ENCODE assay signal across 23 cellular contexts in genomic region chr13:21548577-21548976, GRCh38. TPM values are rescaled to one million over a fixed set of nuclear protein-coding genes. Genes with fewer than 3 reads are reported as not detected.
A peak's percentile ranks its signal among the peaks of the same experiment; 100 is the strongest.
DNase-seq lines count a peak whose midpoint lies in the region; FAIRE-seq and TF ChIP-seq lines count a peak whose summit lies in the region.
"Had no signal": no experiment of that assay in that cellular context is flagged by ENCODE, and none has a peak within 500 bp of the region (broad histone marks: within the 10 kb centered on the region; RNA-seq: fewer than 3 reads in every experiment).

No MANE protein-coding gene starts in this region.

- no peak overlapping the region for H3K18ac ChIP-seq in mesenchymal stem cell (ENCODE audit: low read depth in 1 of 2, low read length in 2 of 2)

- H4K8ac ChIP-seq in mesenchymal stem cell (ENCODE audit: low read length), result no peak overlapping the region

- H3K36me3 ChIP-seq in mesenchymal stem cell (ENCODE audit: control insufficient read depth in 1 of 2, insufficient read depth in 2 of 2, low read depth in 1 of 2, low read length in 2 of 2), result peaks cover 0 to 8% of the 10 kb centered on the region in 2 experiments
- H3K36me3 ChIP-seq: BE2C had no signal

- H2BK15ac ChIP-seq in mesenchymal stem cell (ENCODE audit: low read depth, poor library complexity, severe bottlenecking), result no peak overlapping the region

- H3K27ac ChIP-seq in RWPE1 (no peak overlapping the region), mesenchymal stem cell (ENCODE audit: low read length, poor library complexity, severe bottlenecking) (no peak overlapping the region)
- H3K27ac ChIP-seq: BLaER1 had no signal

- WGBS in mesenchymal stem cell, result 100% methylated on average over 5 of the region's 5 CpGs

- CTCF ChIA-PET in RWPE1 (lab: Yijun Ruan, JAX), result no interaction called here

- H3K23ac ChIP-seq in mesenchymal stem cell (ENCODE audit: low read length in 2 of 2), result no peak overlapping the region

- H2AK5ac ChIP-seq in mesenchymal stem cell (ENCODE audit: low read length, severe bottlenecking), result peak overlapping the region; percentile 13

- no peak overlapping the region for H3K9ac ChIP-seq in mesenchymal stem cell (ENCODE audit: low read length)
- H3K9ac ChIP-seq: BLaER1 had no signal

- FAIRE-seq in RCC 7860 (lab: Jason Lieb, UNC), result no peak
- FAIRE-seq: G401.6, GM12891, GM19239 had no signal

- H3K4me3 ChIP-seq in epithelial cell of esophagus (ENCODE audit: low read length), result no peak overlapping the region
- H3K4me3 ChIP-seq in mesenchymal stem cell (ENCODE audit: insufficient read depth in 1 of 2, low read depth in 1 of 2, low read length in 2 of 2), result no peak overlapping the region
- H3K4me3 ChIP-seq: BLaER1 had no signal

- H3K9me3 ChIP-seq in mesenchymal stem cell (ENCODE audit: control insufficient read depth, low read length), result no peaks in the 10 kb centered on the region
- H3K9me3 ChIP-seq: BE2C had no signal

- H3K4me2 ChIP-seq in mesenchymal stem cell (ENCODE audit: low read length, poor library complexity, severe bottlenecking), result no peak overlapping the region
- H3K4me2 ChIP-seq: BLaER1 had no signal

- DNase-seq in RWPE1 (ENCODE audit: low spot score) (peak; percentile 34), epithelial cell of esophagus (ENCODE audit: low read depth) (peak; percentile 3), mesenchymal stem cell (no peak), RCC 7860 (ENCODE audit: low spot score) (no peak), LoVo (ENCODE audit: low spot score) (no peak), DMS53 treated with DMSO at 0.1 percent for 48 hours (lab: John Stamatoyannopoulos, UW; ENCODE audit: unreplicated experiment) (no peak)
- DNase-seq: 8988T; ACHN; BE2C; C1 segment of cervical spinal cord; CD4-positive, alpha-beta memory T cell; CD4-positive, CD25-positive, alpha-beta regulatory T cell; CD8-positive, alpha-beta memory T cell; COR-L47; DMS 273 treated with DMSO at 0.1 percent for 48 hours; DMS153; DMS53; DMS79 treated with DMSO at 0.1 percent for 48 hours; GF-D8 had no signal

- H3K79me1 ChIP-seq in mesenchymal stem cell (replicated peaks; ENCODE audit: low read length, poor library complexity, severe bottlenecking), result peaks cover 19% of the 10 kb centered on the region

- TF ChIP-seq CTCF in RWPE1 (conservative IDR thresholded peaks at IDR 0.05; ENCODE audit: low read depth) (no peak), epithelial cell of esophagus (IDR thresholded peaks at IDR 0.05; ENCODE audit: insufficient read depth, low read depth, low read length, missing control alignments) (no peak)

- no peak overlapping the region for H3K14ac ChIP-seq in mesenchymal stem cell (ENCODE audit: low read length in 2 of 2)

- peaks cover 7% of the 10 kb centered on the region for H3K4me1 ChIP-seq in mesenchymal stem cell (ENCODE audit: control insufficient read depth, insufficient read depth, low read depth, low read length)
- H3K4me1 ChIP-seq: BE2C, BLaER1 had no signal

- no peak overlapping the region for H2BK120ac ChIP-seq in mesenchymal stem cell (ENCODE audit: low read depth, low read length)

- POLR2A ChIA-PET in RWPE1 (lab: Yijun Ruan, JAX; ENCODE audit: low non-redundant PET), result no interaction called here

- H2BK5ac ChIP-seq in mesenchymal stem cell (ENCODE audit: low read depth, low read length, poor library complexity, severe bottlenecking), result no peak overlapping the region

- no peak overlapping the region for H2BK12ac ChIP-seq in mesenchymal stem cell (ENCODE audit: low read length in 2 of 2)

- H3K4ac ChIP-seq in mesenchymal stem cell (ENCODE audit: low read depth in 1 of 2, low read length in 2 of 2), result no peak overlapping the region

- H3K27me3 ChIP-seq in mesenchymal stem cell (ENCODE audit: control insufficient read depth in 1 of 2, insufficient read depth in 1 of 2, low read length in 2 of 2), result no peaks in the 10 kb centered on the region
- H3K27me3 ChIP-seq: BE2C, BLaER1 had no signal

- no peak overlapping the region for H4K91ac ChIP-seq in mesenchymal stem cell (ENCODE audit: low read length)

- no peak overlapping the region for H2AFZ ChIP-seq in mesenchymal stem cell (ENCODE audit: low read depth, low read length)

RNA-seq across cellular contexts. Expression of gene MICU2, which starts 55.4 kb away (rescaled TPM):
- 30.4 TPM for polyA plus RNA-seq in mesenchymal stem cell (2013, experiment 1 of 2)
- polyA plus RNA-seq in mesenchymal stem cell (2013, experiment 2 of 2), result 33.1 TPM

Comparison
In these comparisons a context has a peak if more than half of its experiments do, and no peak if none do; other contexts are left out.
1. DNase-seq: peak in RWPE1 (single experiment) and epithelial cell of esophagus (single experiment); none in mesenchymal stem cell (single experiment), RCC 7860 (single experiment), LoVo (single experiment) and DMS53 treated with DMSO at 0.1 percent for 48 hours (single experiment).